Comparison of ENCODE assay signal across 20 cellular contexts in the genomic region with DNA sequence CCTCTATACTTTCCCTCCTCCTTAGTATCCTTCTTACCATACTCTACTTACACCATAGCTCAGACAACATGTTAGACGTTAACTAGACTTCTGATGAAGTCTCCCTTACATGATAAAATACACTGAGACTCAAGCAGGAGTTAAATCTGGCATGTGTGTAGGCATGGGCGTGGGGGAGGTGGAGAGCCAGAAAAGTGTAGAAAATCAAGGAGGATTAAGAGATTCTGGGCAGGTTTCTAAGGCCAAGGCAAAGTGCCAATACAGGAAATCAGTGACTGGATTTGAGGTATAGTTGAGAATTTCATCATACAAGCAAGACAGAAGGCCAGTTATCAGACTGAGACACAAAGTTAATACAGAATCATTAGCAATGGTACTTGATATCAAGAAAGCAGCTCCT.
"Had no signal": no experiment of that assay in that cellular context is flagged by ENCODE, and none has a peak within 500 bp of the region (broad histone marks: within the 10 kb centered on the region; RNA-seq: fewer than 3 reads in every experiment).

No MANE protein-coding gene starts in this region.

- DNase-seq: activated CD4-positive, alpha-beta memory T cell treated with anti-CD3 and anti-CD28 coated beads for 36 hours; activated CD4-positive, alpha-beta T cell treated with anti-CD3 and anti-CD28 coated beads for 4 hours; activated gamma-delta T cell treated with Interleukin-2 at 50 U/mL for 16 hours; activated T-cell treated with anti-CD3 and anti-CD28 coated beads for 4 hours; amniotic stem cell; dermis blood vessel endothelial cell; effector memory CD8-positive, alpha-beta T cell; foreskin melanocyte; glutamatergic neuron; hippocampal formation; islet precursor cell; left lung; occipital lobe; right cardiac atrium; stimulated activated CD4-positive, alpha-beta T cell treated with anti-CD3 and anti-CD28 coated beads, Interleukin-4, amount 100 ng/mL, for 4 hours; stimulated activated naive B cell treated with anti-CD40 and anti-IgM and Interleukin-4, amounts not matched to agents 10 μg/mL and 1 μg/mL and 100 μg/mL, for 72 hours; SW 1271; upper lobe of right lung; WERI-Rb-1 had no signal

- ATAC-seq: effector memory CD8-positive, alpha-beta T cell; left lung; right cardiac atrium; stimulated activated naive B cell treated with anti-CD40 and anti-IgM and Interleukin-4, amounts not matched to agents 10 μg/mL and 1 μg/mL and 100 μg/mL, for 72 hours; upper lobe of right lung had no signal

- H3K27me3 ChIP-seq: left lung, upper lobe of right lung had no signal

- H3K4me3 ChIP-seq: left lung, prostate gland, upper lobe of right lung had no signal

- H3K36me3 ChIP-seq: left lung, prostate gland, upper lobe of right lung, WERI-Rb-1 had no signal

- H3K27ac ChIP-seq: left lung, prostate gland, upper lobe of right lung, WERI-Rb-1 had no signal

- H3K4me1 ChIP-seq: left lung, prostate gland, upper lobe of right lung had no signal

- H3K9me3 ChIP-seq: left lung, prostate gland, upper lobe of right lung had no signal
